ENCODE assay signal across 36 cellular contexts in genomic region chr3:40617084-40617483, GRCh38.
"Had no signal": no experiment of that assay in that cellular context is flagged by ENCODE, and none has a peak within 500 bp of the region (broad histone marks: within the 10 kb centered on the region; RNA-seq: fewer than 3 reads in every experiment).

No MANE protein-coding gene starts in this region.

- H3K9ac ChIP-seq: SK-N-SH had no signal

- H3K27ac Mint-ChIP-seq: activated B cell treated with CpG ODN at 0.5 μM for 24 hours; activated CD4-positive, alpha-beta memory T cell treated with anti-CD3 and anti-CD28 coated beads, Interleukin-2, amount 10 ng/mL, durations not matched to agents 7 days and 5 days; activated CD8-positive, alpha-beta memory T cell treated with anti-CD3 and anti-CD28 coated beads, Interleukin-2, amount 10 ng/mL, durations not matched to agents 7 days and 5 days; activated naive CD4-positive, alpha-beta T cell treated with anti-CD3 and anti-CD28 coated beads, Interleukin-2, amount 50 U/mL, for 72 hours; activated T-cell treated with anti-CD3 and anti-CD28 coated beads, Interleukin-2, amount 50 U/mL, for 72 hours; activated T-helper 17 cell treated with anti-CD3 and anti-CD28 coated beads, Interleukin-2, amount 50 U/mL, for 72 hours; T-cell; T-helper 17 cell had no signal

- H3K4me1 ChIP-seq: adrenal gland, body of pancreas, Peyer's patch, SJSA1 had no signal

- H3K4me2 ChIP-seq: SK-N-SH had no signal

- H3K4me3 ChIP-seq: adrenal gland, body of pancreas, Peyer's patch, SJSA1 had no signal

- H3K4me3 Mint-ChIP-seq: activated B cell treated with CpG ODN at 0.5 μM for 24 hours; activated CD4-positive, alpha-beta memory T cell treated with anti-CD3 and anti-CD28 coated beads, Interleukin-2, amount 10 ng/mL, durations not matched to agents 7 days and 5 days; activated CD8-positive, alpha-beta memory T cell treated with anti-CD3 and anti-CD28 coated beads, Interleukin-2, amount 10 ng/mL, durations not matched to agents 7 days and 5 days; activated T-cell treated with anti-CD3 and anti-CD28 coated beads, Interleukin-2, amount 50 U/mL, for 72 hours; activated T-helper 17 cell treated with anti-CD3 and anti-CD28 coated beads, Interleukin-2, amount 50 U/mL, for 72 hours; T-cell; T-helper 17 cell had no signal

- H3K9me3 Mint-ChIP-seq: activated B cell treated with CpG ODN at 0.5 μM for 24 hours; activated naive CD4-positive, alpha-beta T cell treated with anti-CD3 and anti-CD28 coated beads, Interleukin-2, amount 50 U/mL, for 72 hours; activated T-cell treated with anti-CD3 and anti-CD28 coated beads, Interleukin-2, amount 50 U/mL, for 72 hours; activated T-helper 17 cell treated with anti-CD3 and anti-CD28 coated beads, Interleukin-2, amount 50 U/mL, for 72 hours; T-cell had no signal

- H3K4me1 Mint-ChIP-seq: activated T-helper 17 cell treated with anti-CD3 and anti-CD28 coated beads, Interleukin-2, amount 50 U/mL, for 72 hours had no signal

- H3K27me3 ChIP-seq: body of pancreas, Peyer's patch, SJSA1 had no signal

- DNase-seq: activated B cell treated with CpG ODN at 0.5 μM for 24 hours; activated CD4-positive, alpha-beta memory T cell treated with anti-CD3 and anti-CD28 coated beads, Interleukin-2, amount 10 ng/mL, durations not matched to agents 7 days and 5 days; activated CD4-positive, alpha-beta T cell treated with anti-CD3 and anti-CD28 coated beads for 4 hours; activated CD4-positive, CD25-positive, alpha-beta regulatory T cell treated with anti-CD3 and anti-CD28 coated beads, Interleukin-2, amount 50 U/mL, for 72 hours; activated CD8-positive, alpha-beta memory T cell treated with anti-CD3 and anti-CD28 coated beads for 24 hours; activated CD8-positive, alpha-beta memory T cell treated with anti-CD3 and anti-CD28 coated beads, Interleukin-2, amount 10 ng/mL, durations not matched to agents 7 days and 5 days; activated CD8-positive, alpha-beta memory T cell treated with anti-CD3 and anti-CD28 coated beads, Interleukin-2, amount 50 U/mL, for 48 hours; activated effector memory CD4-positive, alpha-beta T cell treated with anti-CD3 and anti-CD28 coated beads, Interleukin-2, amount 50 U/mL, for 16 hours; activated naive CD4-positive, alpha-beta T cell; activated T-cell treated with anti-CD3 and anti-CD28 coated beads, Interleukin-2, amount 50 U/mL, for 1 hour; activated T-cell treated with anti-CD3 and anti-CD28 coated beads, Interleukin-2, amount 50 U/mL, for 72 hours; adrenal gland; body of pancreas; cerebellar nuclear complex; Kasumi-1; KG1; MM.1S; NCI-H1436 treated with DMSO at 0.1 percent for 48 hours; NCI-H1694 treated with DMSO at 0.1 percent for 48 hours; NCI-H2029; NCI-H2227 treated with DMSO at 0.1 percent for 48 hours; NCI-H446; NCI-H526 treated with DMSO at 0.1 percent for 48 hours; NCI-H774; NK-92 treated with Interleukin-12 subunit alpha and Interleukin-12 subunit beta, amount 100 ng/mL, for 24 hours; PC-3; Peyer's patch; SHP77 treated with DMSO at 0.1 percent for 48 hours; T-cell; T-helper 17 cell; T-helper 9 cell had no signal

- H3K36me3 Mint-ChIP-seq: activated CD8-positive, alpha-beta memory T cell treated with anti-CD3 and anti-CD28 coated beads, Interleukin-2, amount 10 ng/mL, durations not matched to agents 7 days and 5 days; activated naive CD4-positive, alpha-beta T cell treated with anti-CD3 and anti-CD28 coated beads, Interleukin-2, amount 50 U/mL, for 72 hours; T-cell had no signal

- H3K9me3 ChIP-seq: adrenal gland, body of pancreas, Peyer's patch, SJSA1, SK-N-SH had no signal

- H3K27ac ChIP-seq: adrenal gland, body of pancreas, Peyer's patch, SJSA1, VCaP had no signal

- H3K36me3 ChIP-seq: adrenal gland, Peyer's patch, SJSA1 had no signal
